16 cellular contexts compared by ENCODE assay signal in the genomic region with DNA sequence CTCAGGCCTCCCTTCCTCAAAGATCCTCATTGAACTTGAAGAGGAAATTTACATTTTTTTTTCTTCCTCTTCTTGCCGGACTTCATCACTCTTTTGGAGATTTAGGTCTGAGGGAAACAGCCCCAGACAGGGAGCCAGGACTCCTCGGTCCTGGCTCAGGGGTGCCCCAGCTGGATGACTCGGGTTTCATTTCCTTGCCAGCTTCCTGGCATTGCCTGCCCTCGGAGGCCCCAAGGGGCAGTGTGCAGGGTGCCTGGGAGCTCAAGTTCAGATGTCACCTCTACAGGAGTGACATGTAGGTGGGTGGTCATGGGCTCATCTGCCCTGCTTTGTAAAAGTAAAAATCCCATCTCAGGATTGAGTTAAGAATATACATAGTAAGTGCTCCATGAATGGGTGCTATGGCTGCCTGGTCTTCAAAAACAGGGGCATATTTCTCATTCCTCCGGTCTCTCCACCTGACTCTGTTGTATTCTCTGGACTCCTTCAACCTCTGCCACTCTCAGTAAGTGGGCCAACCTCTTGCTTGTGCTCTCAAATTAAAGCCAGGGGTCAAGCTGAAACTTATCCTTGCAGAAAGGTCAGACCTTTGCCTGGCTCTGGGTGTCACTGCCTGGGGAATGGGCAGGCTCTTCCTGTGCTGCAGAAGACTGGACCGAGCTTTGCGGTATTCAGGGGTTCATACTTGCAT. TPM values are rescaled to one million over a fixed set of nuclear protein-coding genes. Genes with fewer than 3 reads are reported as not detected.
DNase-seq lines count a peak whose midpoint lies in the region; ATAC-seq and TF ChIP-seq lines count a peak whose summit lies in the region.
"Had no signal": no experiment of that assay in that cellular context is flagged by ENCODE, and none has a peak within 500 bp of the region (broad histone marks: within the 10 kb centered on the region; RNA-seq: fewer than 3 reads in every experiment).

No MANE protein-coding gene starts in this region.

- H3K36me3 ChIP-seq in cardiac muscle cell (peaks cover 8% of the 10 kb centered on the region), right atrium auricular region (no peaks in the 10 kb centered on the region), adipocyte (ENCODE audit: control insufficient read depth, insufficient read depth, low read length, severe bottlenecking) (peaks cover 48% of the 10 kb centered on the region), lower lobe of right lung (peaks cover 5% of the 10 kb centered on the region), thyroid gland (no peaks in the 10 kb centered on the region)

- peak in 1 of 2 donors; percentile 20 for TF ChIP-seq POLR2A in thyroid gland (IDR thresholded peaks at IDR 0.05)

- H3K27me3 ChIP-seq in cardiac muscle cell = no peaks in the 10 kb centered on the region
- no peaks in the 10 kb centered on the region for H3K27me3 ChIP-seq in right atrium auricular region
- H3K27me3 ChIP-seq in adipocyte (replicated peaks; ENCODE audit: control insufficient read depth, insufficient read depth, low read length) = no peaks in the 10 kb centered on the region
- H3K27me3 ChIP-seq in lower lobe of right lung (ENCODE audit: low read depth) = no peaks in the 10 kb centered on the region
- H3K27me3 ChIP-seq in thyroid gland = no peaks in the 10 kb centered on the region

- WGBS in thyroid gland, 2 donors = 18 to 34% methylated on average over 7 of the region's 7 CpGs

- H3K4me3 ChIP-seq in cardiac muscle cell (no peak overlapping the region), right atrium auricular region (no peak overlapping the region), adipocyte (ENCODE audit: low read length) (no peak overlapping the region), lower lobe of right lung (no peak overlapping the region), thyroid gland (replicated peaks in 1 of 3) (no peak overlapping the region)
- H3K4me3 ChIP-seq: GM23248, K562 had no signal

- no peaks in the 10 kb centered on the region for H3K9me3 ChIP-seq in cardiac muscle cell (ENCODE audit: low read depth)
- H3K9me3 ChIP-seq in right atrium auricular region = peaks cover 0 to 10% of the 10 kb centered on the region in 2 donors
- peaks cover 4% of the 10 kb centered on the region for H3K9me3 ChIP-seq in adipocyte (ENCODE audit: control insufficient read depth, low read length)
- H3K9me3 ChIP-seq in lower lobe of right lung = peaks cover 7% of the 10 kb centered on the region
- no peaks in the 10 kb centered on the region for H3K9me3 ChIP-seq in thyroid gland

- ATAC-seq in lower lobe of right lung = peak; percentile 11 to 44
- no peak for ATAC-seq in GM19463 (IDR thresholded peaks at IDR 0.05; ENCODE audit: unreplicated experiment)
- ATAC-seq in GM21515 (IDR thresholded peaks at IDR 0.05; ENCODE audit: unreplicated experiment) = no peak
- ATAC-seq: K562 had no signal

- peaks cover 47% of the 10 kb centered on the region for H3K4me1 ChIP-seq in cardiac muscle cell (ENCODE audit: low read depth)
- H3K4me1 ChIP-seq in right atrium auricular region = peaks cover 0 to 72% of the 10 kb centered on the region in 2 donors
- H3K4me1 ChIP-seq in adipocyte (ENCODE audit: control insufficient read depth, insufficient read depth, low read length) = peaks cover 78% of the 10 kb centered on the region
- peaks cover 91% of the 10 kb centered on the region for H3K4me1 ChIP-seq in lower lobe of right lung
- peaks cover 86 to 97% of the 10 kb centered on the region in 2 donors for H3K4me1 ChIP-seq in thyroid gland

- DNase-seq in cardiac muscle cell (ENCODE audit: low read depth in 1 of 2, low spot score in 1 of 2) = no peak
- DNase-seq in right atrium auricular region (ENCODE audit: low spot score) = no peak
- no peak for DNase-seq in adipocyte (ENCODE audit: low read depth)
- no peak for DNase-seq in lower lobe of right lung
- DNase-seq in thyroid gland = peak; percentile 67
- no peak for DNase-seq in activated CD4-positive, alpha-beta T cell treated with anti-CD3 and anti-CD28 coated beads for 4 hours
- DNase-seq: Caco-2, GM23248, NCI-H1436 treated with DMSO at 0.1 percent for 48 hours, NCI-H2081, NCI-H510A treated with DMSO at 0.1 percent for 48 hours had no signal

- H3K27ac ChIP-seq in cardiac muscle cell (peak overlapping the region; percentile 79), right atrium auricular region (no peak overlapping the region), lower lobe of right lung (no peak overlapping the region), thyroid gland (peak overlapping the region; percentile 83 to 96 (median 84))
- H3K27ac ChIP-seq: 22Rv1, C4-2B, GM23248 had no signal

- no peak for TF ChIP-seq CTCF in cardiac muscle cell (IDR thresholded peaks at IDR 0.05; ENCODE audit: low read depth, low read length)
- no peak for TF ChIP-seq CTCF in right atrium auricular region (IDR thresholded peaks at IDR 0.05)
- TF ChIP-seq CTCF in lower lobe of right lung (IDR thresholded peaks at IDR 0.05) = no peak
- TF ChIP-seq CTCF in thyroid gland (IDR thresholded peaks at IDR 0.05) = peak in 1 of 6 experiments; percentile 27

- peak overlapping the region; percentile 4 for H3K9ac ChIP-seq in adipocyte (ENCODE audit: low read length)
- H3K9ac ChIP-seq: GM23248 had no signal

- intact Hi-C loops in lower lobe of right lung (cut with DNase I) (no loop called here), thyroid gland (cut with DNase I) (no loop called here)

RNA-seq across cellular contexts. Expression of a gene that starts 51.8 kb away (rescaled TPM):
- 232 and 274 TPM in 2 replicates for total RNA-seq in cardiac muscle cell
- 106 and 155 TPM in 2 replicates for polyA plus RNA-seq in cardiac muscle cell
- 100 to 1,000 TPM in 1 of 2 donors, 10 to 100 TPM in 1; 20.8 to 104 TPM for total RNA-seq in right atrium auricular region
- total RNA-seq in lower lobe of right lung = 159 TPM
- total RNA-seq in thyroid gland = 100 to 1,000 TPM in 1 of 4 donors, 10 to 100 TPM in 3; 59.3 to 118 (median 62.3) TPM

Comparison
In these comparisons a context has a peak if more than half of its experiments do, and no peak if none do; other contexts are left out.
1. H3K27ac ChIP-seq: peak in cardiac muscle cell (single experiment) and thyroid gland (3 of 3); none in right atrium auricular region (0 of 2) and lower lobe of right lung (single experiment).
2. DNase-seq: peak in thyroid gland (2 of 2); none in cardiac muscle cell (0 of 2), right atrium auricular region (single experiment), adipocyte (single experiment), lower lobe of right lung (single experiment) and activated CD4-positive, alpha-beta T cell treated with anti-CD3 and anti-CD28 coated beads for 4 hours (0 of 2).
3. ATAC-seq: peak in lower lobe of right lung (2 of 2); none in GM19463 (single experiment) and GM21515 (single experiment).